In the genomic region with DNA sequence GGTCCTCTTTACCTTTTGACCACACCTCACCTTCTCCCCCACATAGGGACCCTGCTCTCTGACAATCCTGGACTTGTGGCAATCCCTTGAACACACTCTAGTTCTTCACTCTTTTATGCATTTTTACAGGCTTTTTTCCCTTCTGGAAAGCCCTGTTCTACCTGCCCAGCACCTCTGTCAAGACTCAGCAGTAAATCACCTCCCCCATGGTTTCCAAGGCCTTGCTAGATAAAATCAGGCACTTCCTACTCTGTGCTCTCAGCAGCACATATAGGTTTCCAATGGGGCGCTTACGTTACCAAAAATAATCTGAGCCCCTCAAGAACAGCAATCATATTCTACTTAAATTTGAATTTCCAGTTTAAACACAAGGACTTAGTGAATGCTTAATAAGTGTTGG, we compare ENCODE assay signal across 1 cellular context.
TF ChIP-seq lines count a peak whose summit lies in the region.

No MANE protein-coding gene starts in this region.

TF ChIP-seq in K562, 482 proteins besides CTCF, POLR2A, EP300 and RAD21:
- TF ChIP-seq, protein P1, sequence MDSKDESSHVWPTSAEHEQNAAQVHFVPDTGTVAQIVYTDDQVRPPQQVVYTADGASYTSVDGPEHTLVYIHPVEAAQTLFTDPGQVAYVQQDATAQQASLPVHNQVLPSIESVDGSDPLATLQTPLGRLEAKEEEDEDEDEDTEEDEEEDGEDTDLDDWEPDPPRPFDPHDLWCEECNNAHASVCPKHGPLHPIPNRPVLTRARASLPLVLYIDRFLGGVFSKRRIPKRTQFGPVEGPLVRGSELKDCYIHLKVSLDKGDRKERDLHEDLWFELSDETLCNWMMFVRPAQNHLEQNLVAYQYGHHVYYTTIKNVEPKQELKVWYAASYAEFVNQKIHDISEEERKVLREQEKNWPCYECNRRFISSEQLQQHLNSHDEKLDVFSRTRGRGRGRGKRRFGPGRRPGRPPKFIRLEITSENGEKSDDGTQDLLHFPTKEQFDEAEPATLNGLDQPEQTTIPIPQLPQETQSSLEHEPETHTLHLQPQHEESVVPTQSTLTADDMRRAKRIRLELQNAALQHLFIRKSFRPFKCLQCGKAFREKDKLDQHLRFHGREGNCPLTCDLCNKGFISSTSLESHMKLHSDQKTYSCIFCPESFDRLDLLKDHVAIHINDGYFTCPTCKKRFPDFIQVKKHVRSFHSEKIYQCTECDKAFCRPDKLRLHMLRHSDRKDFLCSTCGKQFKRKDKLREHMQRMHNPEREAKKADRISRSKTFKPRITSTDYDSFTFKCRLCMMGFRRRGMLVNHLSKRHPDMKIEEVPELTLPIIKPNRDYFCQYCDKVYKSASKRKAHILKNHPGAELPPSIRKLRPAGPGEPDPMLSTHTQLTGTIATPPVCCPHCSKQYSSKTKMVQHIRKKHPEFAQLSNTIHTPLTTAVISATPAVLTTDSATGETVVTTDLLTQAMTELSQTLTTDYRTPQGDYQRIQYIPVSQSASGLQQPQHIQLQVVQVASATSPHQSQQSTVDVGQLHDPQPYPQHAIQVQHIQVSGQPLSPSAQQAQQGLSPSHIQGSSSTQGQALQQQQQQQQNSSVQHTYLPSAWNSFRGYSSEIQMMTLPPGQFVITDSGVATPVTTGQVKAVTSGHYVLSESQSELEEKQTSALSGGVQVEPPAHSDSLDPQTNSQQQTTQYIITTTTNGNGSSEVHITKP (IDR thresholded peaks at IDR 0.05; ENCODE audit: partially characterized antibody), result no peak
- TF ChIP-seq, protein P2, sequence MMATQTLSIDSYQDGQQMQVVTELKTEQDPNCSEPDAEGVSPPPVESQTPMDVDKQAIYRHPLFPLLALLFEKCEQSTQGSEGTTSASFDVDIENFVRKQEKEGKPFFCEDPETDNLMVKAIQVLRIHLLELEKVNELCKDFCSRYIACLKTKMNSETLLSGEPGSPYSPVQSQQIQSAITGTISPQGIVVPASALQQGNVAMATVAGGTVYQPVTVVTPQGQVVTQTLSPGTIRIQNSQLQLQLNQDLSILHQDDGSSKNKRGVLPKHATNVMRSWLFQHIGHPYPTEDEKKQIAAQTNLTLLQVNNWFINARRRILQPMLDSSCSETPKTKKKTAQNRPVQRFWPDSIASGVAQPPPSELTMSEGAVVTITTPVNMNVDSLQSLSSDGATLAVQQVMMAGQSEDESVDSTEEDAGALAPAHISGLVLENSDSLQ (IDR thresholded peaks at IDR 0.05), result peak; percentile 29; the same call in 1 of the 2 replicates
- TF ChIP-seq MEIS2 (IDR thresholded peaks at IDR 0.05; ENCODE audit: partially characterized antibody), result peak; percentile 53
